1 cellular context compared by ENCODE assay signal in the genomic region with DNA sequence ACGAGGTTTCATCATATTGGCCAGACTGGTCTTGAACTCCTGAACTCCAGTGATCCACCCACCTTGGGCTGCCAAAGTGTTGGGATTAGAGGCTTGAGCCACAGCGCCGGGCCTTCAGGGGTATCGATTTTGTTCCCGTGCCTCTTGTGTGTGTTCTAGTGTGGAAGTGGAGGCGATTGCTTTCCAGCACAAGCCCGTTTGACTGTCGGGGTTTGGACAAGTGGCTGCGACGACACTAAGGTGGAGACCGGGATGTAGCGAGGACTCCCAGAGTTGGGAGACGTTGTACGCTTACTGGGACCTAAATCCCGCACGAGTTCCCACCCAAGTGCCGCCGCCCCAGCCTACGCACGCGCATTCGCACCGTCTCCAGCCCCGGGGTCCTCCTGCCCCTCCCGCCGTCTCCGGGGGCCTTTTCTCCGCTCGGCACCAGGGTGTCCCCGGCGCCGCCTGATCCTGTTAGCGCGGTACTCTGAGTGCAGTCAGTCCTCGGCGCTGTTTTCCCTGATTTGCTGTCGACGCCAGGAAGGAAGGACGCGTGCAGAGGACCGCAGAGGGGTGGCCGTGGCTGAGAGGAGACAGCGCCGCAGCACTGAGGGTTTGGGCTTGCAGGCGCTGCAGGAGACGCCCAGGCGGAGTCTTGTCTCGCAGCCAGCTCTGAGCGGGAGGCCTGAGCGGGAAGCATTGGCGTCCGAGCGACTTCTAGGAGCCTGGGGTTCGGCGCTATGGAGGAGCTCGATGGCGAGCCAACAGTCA.
A peak's percentile ranks its signal among the peaks of the same experiment; 100 is the strongest.
TF ChIP-seq lines count a peak whose summit lies in the region.

A gene with protein sequence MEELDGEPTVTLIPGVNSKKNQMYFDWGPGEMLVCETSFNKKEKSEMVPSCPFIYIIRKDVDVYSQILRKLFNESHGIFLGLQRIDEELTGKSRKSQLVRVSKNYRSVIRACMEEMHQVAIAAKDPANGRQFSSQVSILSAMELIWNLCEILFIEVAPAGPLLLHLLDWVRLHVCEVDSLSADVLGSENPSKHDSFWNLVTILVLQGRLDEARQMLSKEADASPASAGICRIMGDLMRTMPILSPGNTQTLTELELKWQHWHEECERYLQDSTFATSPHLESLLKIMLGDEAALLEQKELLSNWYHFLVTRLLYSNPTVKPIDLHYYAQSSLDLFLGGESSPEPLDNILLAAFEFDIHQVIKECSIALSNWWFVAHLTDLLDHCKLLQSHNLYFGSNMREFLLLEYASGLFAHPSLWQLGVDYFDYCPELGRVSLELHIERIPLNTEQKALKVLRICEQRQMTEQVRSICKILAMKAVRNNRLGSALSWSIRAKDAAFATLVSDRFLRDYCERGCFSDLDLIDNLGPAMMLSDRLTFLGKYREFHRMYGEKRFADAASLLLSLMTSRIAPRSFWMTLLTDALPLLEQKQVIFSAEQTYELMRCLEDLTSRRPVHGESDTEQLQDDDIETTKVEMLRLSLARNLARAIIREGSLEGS (plus strand): TSS at position 643 of the 756 bp plus-strand sequence. CDS start 83 bp downstream, at position 726.

TF ChIP-seq in HepG2, 621 proteins besides CTCF, POLR2A, EP300 and RAD21 (continued from another document and continues in another):
- TF ChIP-seq RXRB (CRISPR knock-in tag; IDR thresholded peaks at IDR 0.05; ENCODE audit: borderline replicate concordance) = peak; percentile 55
- TF ChIP-seq ZNF33A (CRISPR knock-in tag; IDR thresholded peaks at IDR 0.05; ENCODE audit: borderline replicate concordance) = peak; percentile 93; the same call in 1 of the 2 replicates
- 0 out of 2 replicates have a peak, but pooled peaks have one; percentile 26 for TF ChIP-seq STAT5B (CRISPR knock-in tag; IDR thresholded peaks at IDR 0.05)
- 0 out of 2 replicates have a peak, but pooled peaks have one; percentile 79 for TF ChIP-seq FOXJ3 (CRISPR knock-in tag; IDR thresholded peaks at IDR 0.05; ENCODE audit: borderline replicate concordance)
- TF ChIP-seq ZNF205 (CRISPR knock-in tag; IDR thresholded peaks at IDR 0.05) = no peak; the same call in 1 of the 2 replicates
- TF ChIP-seq, protein P1, sequence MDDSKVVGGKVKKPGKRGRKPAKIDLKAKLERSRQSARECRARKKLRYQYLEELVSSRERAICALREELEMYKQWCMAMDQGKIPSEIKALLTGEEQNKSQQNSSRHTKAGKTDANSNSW (CRISPR knock-in tag; IDR thresholded peaks at IDR 0.05; ENCODE audit: borderline replicate concordance) = peak; percentile 43; the same call in 1 of the 2 replicates
- TF ChIP-seq KMT2A (CRISPR knock-in tag; IDR thresholded peaks at IDR 0.05) = peak; percentile 98
- no peak for TF ChIP-seq HOXA9 (CRISPR knock-in tag; IDR thresholded peaks at IDR 0.05; ENCODE audit: borderline replicate concordance)
- TF ChIP-seq, protein P2, sequence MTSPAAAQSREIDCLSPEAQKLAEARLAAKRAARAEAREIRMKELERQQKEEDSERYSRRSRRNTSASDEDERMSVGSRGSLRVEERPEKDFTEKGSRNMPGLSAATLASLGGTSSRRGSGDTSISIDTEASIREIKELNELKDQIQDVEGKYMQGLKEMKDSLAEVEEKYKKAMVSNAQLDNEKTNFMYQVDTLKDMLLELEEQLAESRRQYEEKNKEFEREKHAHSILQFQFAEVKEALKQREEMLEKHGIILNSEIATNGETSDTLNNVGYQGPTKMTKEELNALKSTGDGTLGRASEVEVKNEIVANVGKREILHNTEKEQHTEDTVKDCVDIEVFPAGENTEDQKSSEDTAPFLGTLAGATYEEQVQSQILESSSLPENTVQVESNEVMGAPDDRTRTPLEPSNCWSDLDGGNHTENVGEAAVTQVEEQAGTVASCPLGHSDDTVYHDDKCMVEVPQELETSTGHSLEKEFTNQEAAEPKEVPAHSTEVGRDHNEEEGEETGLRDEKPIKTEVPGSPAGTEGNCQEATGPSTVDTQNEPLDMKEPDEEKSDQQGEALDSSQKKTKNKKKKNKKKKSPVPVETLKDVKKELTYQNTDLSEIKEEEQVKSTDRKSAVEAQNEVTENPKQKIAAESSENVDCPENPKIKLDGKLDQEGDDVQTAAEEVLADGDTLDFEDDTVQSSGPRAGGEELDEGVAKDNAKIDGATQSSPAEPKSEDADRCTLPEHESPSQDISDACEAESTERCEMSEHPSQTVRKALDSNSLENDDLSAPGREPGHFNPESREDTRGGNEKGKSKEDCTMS (CRISPR knock-in tag; conservative IDR thresholded peaks at IDR 0.05) = no peak
- TF ChIP-seq, protein P3, sequence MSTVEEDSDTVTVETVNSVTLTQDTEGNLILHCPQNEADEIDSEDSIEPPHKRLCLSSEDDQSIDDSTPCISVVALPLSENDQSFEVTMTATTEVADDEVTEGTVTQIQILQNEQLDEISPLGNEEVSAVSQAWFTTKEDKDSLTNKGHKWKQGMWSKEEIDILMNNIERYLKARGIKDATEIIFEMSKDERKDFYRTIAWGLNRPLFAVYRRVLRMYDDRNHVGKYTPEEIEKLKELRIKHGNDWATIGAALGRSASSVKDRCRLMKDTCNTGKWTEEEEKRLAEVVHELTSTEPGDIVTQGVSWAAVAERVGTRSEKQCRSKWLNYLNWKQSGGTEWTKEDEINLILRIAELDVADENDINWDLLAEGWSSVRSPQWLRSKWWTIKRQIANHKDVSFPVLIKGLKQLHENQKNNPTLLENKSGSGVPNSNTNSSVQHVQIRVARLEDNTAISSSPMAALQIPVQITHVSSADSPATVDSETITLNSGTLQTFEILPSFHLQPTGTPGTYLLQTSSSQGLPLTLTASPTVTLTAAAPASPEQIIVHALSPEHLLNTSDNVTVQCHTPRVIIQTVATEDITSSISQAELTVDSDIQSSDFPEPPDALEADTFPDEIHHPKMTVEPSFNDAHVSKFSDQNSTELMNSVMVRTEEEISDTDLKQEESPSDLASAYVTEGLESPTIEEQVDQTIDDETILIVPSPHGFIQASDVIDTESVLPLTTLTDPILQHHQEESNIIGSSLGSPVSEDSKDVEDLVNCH (CRISPR knock-in tag; IDR thresholded peaks at IDR 0.05) = no peak
- TF ChIP-seq ZBTB21 (CRISPR knock-in tag; IDR thresholded peaks at IDR 0.05) = no peak
- TF ChIP-seq ZNF776 (CRISPR knock-in tag; IDR thresholded peaks at IDR 0.05) = peak; percentile 91
- peak; percentile 21; the same call in 1 of the 2 replicates for TF ChIP-seq BRF2 (CRISPR knock-in tag; IDR thresholded peaks at IDR 0.05)
- TF ChIP-seq PAX8 (CRISPR knock-in tag; IDR thresholded peaks at IDR 0.05; ENCODE audit: borderline replicate concordance) = 0 out of 2 replicates have a peak, but pooled peaks have one; percentile 26
- TF ChIP-seq, protein P4, sequence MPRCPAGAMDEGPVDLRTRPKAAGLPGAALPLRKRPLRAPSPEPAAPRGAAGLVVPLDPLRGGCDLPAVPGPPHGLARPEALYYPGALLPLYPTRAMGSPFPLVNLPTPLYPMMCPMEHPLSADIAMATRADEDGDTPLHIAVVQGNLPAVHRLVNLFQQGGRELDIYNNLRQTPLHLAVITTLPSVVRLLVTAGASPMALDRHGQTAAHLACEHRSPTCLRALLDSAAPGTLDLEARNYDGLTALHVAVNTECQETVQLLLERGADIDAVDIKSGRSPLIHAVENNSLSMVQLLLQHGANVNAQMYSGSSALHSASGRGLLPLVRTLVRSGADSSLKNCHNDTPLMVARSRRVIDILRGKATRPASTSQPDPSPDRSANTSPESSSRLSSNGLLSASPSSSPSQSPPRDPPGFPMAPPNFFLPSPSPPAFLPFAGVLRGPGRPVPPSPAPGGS (CRISPR knock-in tag; IDR thresholded peaks at IDR 0.05) = peak; percentile 72
- TF ChIP-seq PAXIP1 (CRISPR knock-in tag; conservative IDR thresholded peaks at IDR 0.05) = peak; percentile 14; the same call in 1 of the 2 replicates
- TF ChIP-seq, protein P5, sequence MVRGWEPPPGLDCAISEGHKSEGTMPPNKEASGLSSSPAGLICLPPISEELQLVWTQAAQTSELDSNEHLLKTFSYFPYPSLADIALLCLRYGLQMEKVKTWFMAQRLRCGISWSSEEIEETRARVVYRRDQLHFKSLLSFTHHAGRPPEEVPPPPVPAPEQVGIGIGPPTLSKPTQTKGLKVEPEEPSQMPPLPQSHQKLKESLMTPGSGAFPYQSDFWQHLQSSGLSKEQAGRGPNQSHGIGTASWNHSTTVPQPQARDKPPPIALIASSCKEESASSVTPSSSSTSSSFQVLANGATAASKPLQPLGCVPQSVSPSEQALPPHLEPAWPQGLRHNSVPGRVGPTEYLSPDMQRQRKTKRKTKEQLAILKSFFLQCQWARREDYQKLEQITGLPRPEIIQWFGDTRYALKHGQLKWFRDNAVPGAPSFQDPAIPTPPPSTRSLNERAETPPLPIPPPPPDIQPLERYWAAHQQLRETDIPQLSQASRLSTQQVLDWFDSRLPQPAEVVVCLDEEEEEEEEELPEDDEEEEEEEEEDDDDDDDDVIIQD (CRISPR knock-in tag; IDR thresholded peaks at IDR 0.05; ENCODE audit: low read depth) = peak; percentile 46; the same call in 1 of the 2 replicates
- TF ChIP-seq NCOA2 (CRISPR knock-in tag; IDR thresholded peaks at IDR 0.05) = no peak; the same call in 1 of the 2 replicates
- TF ChIP-seq ZNF331 (CRISPR knock-in tag; IDR thresholded peaks at IDR 0.05) = peak; percentile 53; the same call in 1 of the 2 replicates
- TF ChIP-seq, protein P6, sequence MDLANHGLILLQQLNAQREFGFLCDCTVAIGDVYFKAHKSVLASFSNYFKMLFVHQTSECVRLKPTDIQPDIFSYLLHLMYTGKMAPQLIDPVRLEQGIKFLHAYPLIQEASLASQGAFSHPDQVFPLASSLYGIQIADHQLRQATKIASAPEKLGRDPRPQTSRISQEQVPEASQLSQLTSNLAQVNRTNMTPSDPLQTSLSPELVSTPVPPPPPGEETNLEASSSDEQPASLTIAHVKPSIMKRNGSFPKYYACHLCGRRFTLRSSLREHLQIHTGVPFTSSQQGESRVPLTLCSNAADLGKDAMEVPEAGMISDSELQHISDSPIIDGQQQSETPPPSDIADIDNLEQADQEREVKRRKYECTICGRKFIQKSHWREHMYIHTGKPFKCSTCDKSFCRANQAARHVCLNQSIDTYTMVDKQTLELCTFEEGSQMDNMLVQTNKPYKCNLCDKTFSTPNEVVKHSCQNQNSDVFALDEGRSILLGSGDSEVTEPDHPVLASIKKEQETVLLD (CRISPR knock-in tag; IDR thresholded peaks at IDR 0.05; ENCODE audit: low read depth) = no peak; the same call in 1 of the 2 replicates
- TF ChIP-seq TOE1 (CRISPR knock-in tag; IDR thresholded peaks at IDR 0.05) = peak; percentile 89; the same call in 1 of the 2 replicates
- TF ChIP-seq BHLHE40 (IDR thresholded peaks at IDR 0.05; ENCODE audit: low read length) = peak; percentile 52
- 0 out of 2 replicates have a peak, but pooled peaks have one; percentile 73 for TF ChIP-seq ZNF354B (CRISPR knock-in tag; IDR thresholded peaks at IDR 0.05)
- TF ChIP-seq ZNF484 (CRISPR knock-in tag; IDR thresholded peaks at IDR 0.05; ENCODE audit: borderline replicate concordance, low read depth) = no peak
- TF ChIP-seq ZNF609 (CRISPR knock-in tag; IDR thresholded peaks at IDR 0.05; ENCODE audit: borderline replicate concordance) = peak; percentile 47; the same call in 1 of the 2 replicates
